11 cellular contexts compared by ENCODE assay signal in genomic region chr19:1471514-1472107, GRCh38. TPM values are rescaled to one million over a fixed set of nuclear protein-coding genes. Genes with fewer than 3 reads are reported as not detected.
A peak's percentile ranks its signal among the peaks of the same experiment; 100 is the strongest.
DNase-seq lines count a peak whose midpoint lies in the region; ATAC-seq and TF ChIP-seq lines count a peak whose summit lies in the region.
"Had no signal": no experiment of that assay in that cellular context is flagged by ENCODE, and none has a peak within 500 bp of the region (broad histone marks: within the 10 kb centered on the region; RNA-seq: fewer than 3 reads in every experiment).

No MANE protein-coding gene starts in this region.

- H3K4me1 ChIP-seq in A673 (ENCODE audit: insufficient read depth, low read length, poor library complexity, severe bottlenecking) (peaks cover 24% of the 10 kb centered on the region), RWPE2 (ENCODE audit: insufficient read depth, poor library complexity, severe bottlenecking) (peaks cover 5% of the 10 kb centered on the region)
- H3K4me1 ChIP-seq in CD8-positive, alpha-beta memory T cell (ENCODE audit: insufficient read depth, low read length) = peaks cover 28% of the 10 kb centered on the region

- no peak overlapping the region for H3K27ac Mint-ChIP-seq in CD8-positive, alpha-beta memory T cell
- H3K27ac Mint-ChIP-seq in glutamatergic neuron (ENCODE audit: unreplicated experiment) = peak overlapping the region; percentile 55
- H3K27ac Mint-ChIP-seq: stimulated activated memory B cell treated with anti-CD40 and anti-IgM and Interleukin-4, amounts not matched to agents 10 μg/mL and 1 μg/mL and 100 μg/mL, for 72 hours had no signal

- H3K4me3 Mint-ChIP-seq in CD8-positive, alpha-beta memory T cell = peak overlapping the region in 5 of 7 donors; percentile 22 to 80 (median 57)
- H3K4me3 Mint-ChIP-seq in glutamatergic neuron (ENCODE audit: unreplicated experiment) = no peak overlapping the region

- TF ChIP-seq CTCF in A673 (conservative IDR thresholded peaks at IDR 0.05; ENCODE audit: low read depth, low read length) (peak; percentile 37; the same call in 1 of the 2 replicates), RWPE2 (IDR thresholded peaks at IDR 0.05; ENCODE audit: poor library complexity, severe bottlenecking) (no peak), glutamatergic neuron (IDR thresholded peaks at IDR 0.05; ENCODE audit: partially characterized antibody, unreplicated experiment) (no peak), GM13976 (IDR thresholded peaks at IDR 0.05; ENCODE audit: borderline replicate concordance, control extremely low read depth, extremely low read depth, insufficient read depth, missing control alignments) (no peak)

- intact Hi-C loops in A673 (cut with micrococcal nuclease; ENCODE audit: unreplicated experiment) = no loop called here

- peaks cover 5 to 25% (median 9%) of the 10 kb centered on the region in 3 donors for H3K4me1 Mint-ChIP-seq in CD8-positive, alpha-beta memory T cell
- H3K4me1 Mint-ChIP-seq in glutamatergic neuron (ENCODE audit: low read depth, unreplicated experiment) = peaks cover 7% of the 10 kb centered on the region

- H3K36me3 ChIP-seq in A673 (ENCODE audit: insufficient read depth, low read length, poor library complexity, severe bottlenecking) = no peaks in the 10 kb centered on the region
- H3K36me3 ChIP-seq in CD8-positive, alpha-beta memory T cell (ENCODE audit: insufficient read depth, low read length) = no peaks in the 10 kb centered on the region
- H3K36me3 ChIP-seq in RWPE2 (ENCODE audit: low read depth) = peaks cover 4% of the 10 kb centered on the region; the same call in 1 of the 2 replicates

- H3K9me3 ChIP-seq in A673 (ENCODE audit: low read depth, low read length, poor library complexity, severe bottlenecking) (no peaks in the 10 kb centered on the region), RWPE2 (ENCODE audit: severe bottlenecking) (no peaks in the 10 kb centered on the region)
- no peaks in the 10 kb centered on the region for H3K9me3 ChIP-seq in CD8-positive, alpha-beta memory T cell (ENCODE audit: low read length)

- 0 out of 3 replicates have a peak, but pooled peaks have one; percentile 2 for ATAC-seq in RWPE2 (ENCODE audit: low read depth)
- no peak for ATAC-seq in HG03039 (IDR thresholded peaks at IDR 0.05; ENCODE audit: unreplicated experiment)

- H3K27me3 ChIP-seq in A673 (replicated peaks; ENCODE audit: insufficient read depth, low read depth, low read length, poor library complexity) (peaks cover 56% of the 10 kb centered on the region), RWPE2 (ENCODE audit: insufficient read depth, poor library complexity, severe bottlenecking) (peaks cover 50% of the 10 kb centered on the region)
- peaks cover 16% of the 10 kb centered on the region for H3K27me3 ChIP-seq in CD8-positive, alpha-beta memory T cell (ENCODE audit: insufficient read depth, low read length, poor library complexity, severe bottlenecking)

- no peak overlapping the region for H3K27ac ChIP-seq in A673 (ENCODE audit: low read depth, low read length, poor library complexity, severe bottlenecking)
- H3K27ac ChIP-seq in CD8-positive, alpha-beta memory T cell (ENCODE audit: low read depth, low read length) = no peak overlapping the region
- no peak overlapping the region for H3K27ac ChIP-seq in RWPE2 (ENCODE audit: poor library complexity, severe bottlenecking)

- H3K4me3 ChIP-seq in A673 (ENCODE audit: low read depth, low read length, poor library complexity, severe bottlenecking) (no peak overlapping the region), RWPE2 (ENCODE audit: severe bottlenecking) (no peak overlapping the region)
- peak overlapping the region; percentile 61 for H3K4me3 ChIP-seq in CD8-positive, alpha-beta memory T cell (ENCODE audit: low read length)

- peak; percentile 56 for DNase-seq in A673 (ENCODE audit: low spot score)
- DNase-seq in CD8-positive, alpha-beta memory T cell = no peak
- no peak for DNase-seq in RWPE2 (ENCODE audit: low spot score)
- DNase-seq in glutamatergic neuron = peak; percentile 67
- no peak for DNase-seq in SW 1271 (lab: John Stamatoyannopoulos, UW)
- DNase-seq in inferior parietal cortex (ENCODE audit: extremely low spot score) = no peak
- no peak for DNase-seq in GM13976 (ENCODE audit: low spot score)
- DNase-seq: activated CD8-positive, alpha-beta memory T cell treated with anti-CD3 and anti-CD28 coated beads, Interleukin-2, amount 50 U/mL, for 48 hours; NCI-H187 had no signal

- CTCF ChIA-PET in A673 (lab: Charles Lee) = interaction anchor here (0.6 to 1.2 kb wide), 3 partner anchors 9 to 686 kb away, joined by 3 to 9 read pairs (median 7); no protein-coding TSS in a partner anchor
- CTCF ChIA-PET in CD8-positive, alpha-beta memory T cell (lab: Charles Lee) = interaction anchor here (1.1 to 2.3 kb wide), 6 partner anchors 16 to 201 kb away, joined by 3 to 12 read pairs (median 4); partner anchors contain the start of gene ADAMTSL5

- H3K36me3 Mint-ChIP-seq in CD8-positive, alpha-beta memory T cell = peaks cover 0 to 10% (median 0%) of the 10 kb centered on the region in 3 donors
- H3K36me3 Mint-ChIP-seq in glutamatergic neuron (ENCODE audit: unreplicated experiment) = no peaks in the 10 kb centered on the region

- no peaks in the 10 kb centered on the region for H3K9me3 Mint-ChIP-seq in CD8-positive, alpha-beta memory T cell
- peaks cover 29% of the 10 kb centered on the region for H3K9me3 Mint-ChIP-seq in glutamatergic neuron (ENCODE audit: unreplicated experiment)
- H3K9me3 Mint-ChIP-seq: stimulated activated memory B cell treated with anti-CD40 and anti-IgM and Interleukin-4, amounts not matched to agents 10 μg/mL and 1 μg/mL and 100 μg/mL, for 72 hours had no signal

- in situ Hi-C loops in GM13976 (cut with MboI; ENCODE audit: low sequenced_read_pairs, unreplicated experiment) = no loop called here

- peaks cover 0 to 2% of the 10 kb centered on the region in 2 donors for H3K27me3 Mint-ChIP-seq in CD8-positive, alpha-beta memory T cell
- peaks cover 32% of the 10 kb centered on the region for H3K27me3 Mint-ChIP-seq in glutamatergic neuron (ENCODE audit: unreplicated experiment)

- BruUV-seq in A673 (replicated peaks; lab: Mats Ljungman, UMichigan) = no TSS peak

- POLR2A ChIA-PET in A673 (lab: Charles Lee; ENCODE audit: low non-redundant PET) = interaction anchor here (0.6 kb wide), 1 partner anchor 27 kb away, joined by 9 read pairs; no protein-coding TSS in a partner anchor
- POLR2A ChIA-PET in CD8-positive, alpha-beta memory T cell (lab: Charles Lee) = interaction anchor here (0.5 to 1.8 kb wide), 2 partner anchors 26 to 292 kb away, joined by 4 to 5 read pairs; no protein-coding TSS in a partner anchor

RNA-seq across cellular contexts. Expression of gene C19orf25, which starts 7.4 kb away (rescaled TPM):
- total RNA-seq in A673 (2021) (35.0 and 37.1 TPM in 2 replicates), glutamatergic neuron (ENCODE audit: unreplicated experiment) (29.2 TPM)
- 10 to 100 TPM; 36.9 to 41.4 TPM for total RNA-seq in CD8-positive, alpha-beta memory T cell
- polyA plus RNA-seq in CD8-positive, alpha-beta memory T cell = 56.7 TPM

RNA-seq across cellular contexts. Expression of gene PCSK4, which starts 18.5 kb away (rescaled TPM):
- total RNA-seq in A673 (2021) (7.2 and 11.1 TPM in 2 replicates), glutamatergic neuron (ENCODE audit: unreplicated experiment) (21.2 TPM)
- 1 to 10 TPM; 1.0 to 1.3 TPM for total RNA-seq in CD8-positive, alpha-beta memory T cell
- polyA plus RNA-seq in CD8-positive, alpha-beta memory T cell = 1.0 TPM

RNA-seq across cellular contexts. Expression of gene REEP6, which starts 19.4 kb away (rescaled TPM):
- 4.7 and 6.8 TPM in 2 replicates for total RNA-seq in A673 (2021)
- 1 to 10 TPM; 1.8 to 2.0 TPM for total RNA-seq in CD8-positive, alpha-beta memory T cell
- polyA plus RNA-seq in CD8-positive, alpha-beta memory T cell = 4.5 TPM
- 21.5 TPM for total RNA-seq in glutamatergic neuron (ENCODE audit: unreplicated experiment)

RNA-seq across cellular contexts. Expression of gene APC2, which starts 21.7 kb away (rescaled TPM):
- total RNA-seq in A673 (2021) = 1.3 and 1.9 TPM in 2 replicates
- total RNA-seq in CD8-positive, alpha-beta memory T cell = under 1 TPM; 0.09 to 0.11 TPM
- not detected for polyA plus RNA-seq in CD8-positive, alpha-beta memory T cell
- 371 TPM for total RNA-seq in glutamatergic neuron (ENCODE audit: unreplicated experiment)

RNA-seq across cellular contexts. Expression of gene RPS15, which starts 33.4 kb away (rescaled TPM):
- 1,685 and 1,696 TPM in 2 replicates for total RNA-seq in A673 (2021)
- total RNA-seq in CD8-positive, alpha-beta memory T cell = 1,000 to 10,000 TPM; 1,485 to 1,540 TPM
- 2,756 TPM for polyA plus RNA-seq in CD8-positive, alpha-beta memory T cell
- 603 TPM for total RNA-seq in glutamatergic neuron (ENCODE audit: unreplicated experiment)

Comparison
In these comparisons a context has a peak if more than half of its experiments do, and no peak if none do; other contexts are left out.
1. DNase-seq: peak in A673 (single experiment) and glutamatergic neuron (single experiment); none in CD8-positive, alpha-beta memory T cell (0 of 5), RWPE2 (single experiment), SW 1271 (0 of 2), inferior parietal cortex (single experiment) and GM13976 (single experiment).